In the genomic region with DNA sequence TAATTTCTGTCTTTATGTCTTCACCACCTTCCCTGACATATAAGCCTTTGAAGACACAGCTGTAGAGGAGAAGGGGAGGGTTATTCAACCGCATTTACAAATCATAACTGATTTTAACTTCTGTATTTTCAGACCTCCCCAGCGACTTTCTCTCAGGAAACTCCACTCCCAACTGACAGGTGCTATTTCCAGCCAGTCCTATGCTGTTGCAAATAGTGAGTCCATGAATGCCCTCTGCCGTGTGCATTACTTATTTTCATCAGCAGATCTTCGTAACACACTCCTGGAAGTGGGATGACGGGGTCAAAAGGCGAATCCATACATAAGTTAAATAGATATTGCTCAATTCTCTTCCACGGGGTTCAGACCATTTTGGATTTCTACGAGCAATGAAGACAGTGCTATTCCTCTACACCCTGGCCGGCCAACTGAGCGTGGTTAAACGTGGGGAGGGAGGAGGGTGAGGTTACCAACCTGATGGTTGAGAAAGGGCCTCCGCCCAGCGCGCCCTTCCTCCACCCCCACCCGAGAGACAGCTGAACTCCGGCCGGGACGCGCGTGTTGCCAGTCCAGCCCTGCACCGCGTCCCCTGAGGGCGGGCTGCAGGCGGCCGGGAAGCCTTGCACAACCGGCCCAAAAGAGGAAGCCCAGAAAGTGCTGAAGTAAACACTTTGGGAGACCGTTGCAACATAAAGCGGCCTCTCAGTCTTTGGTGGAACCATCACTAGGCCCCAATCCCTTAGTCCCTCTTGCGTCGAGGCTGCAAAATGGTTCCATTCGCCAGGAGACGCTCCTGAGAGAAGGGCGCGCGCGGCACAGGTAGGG, we compare ENCODE assay signal across 8 cellular contexts. TPM values are rescaled to one million over a fixed set of nuclear protein-coding genes. Genes with fewer than 3 reads are reported as not detected.
DNase-seq lines count a peak whose midpoint lies in the region; ATAC-seq and TF ChIP-seq lines count a peak whose summit lies in the region.

A gene with protein sequence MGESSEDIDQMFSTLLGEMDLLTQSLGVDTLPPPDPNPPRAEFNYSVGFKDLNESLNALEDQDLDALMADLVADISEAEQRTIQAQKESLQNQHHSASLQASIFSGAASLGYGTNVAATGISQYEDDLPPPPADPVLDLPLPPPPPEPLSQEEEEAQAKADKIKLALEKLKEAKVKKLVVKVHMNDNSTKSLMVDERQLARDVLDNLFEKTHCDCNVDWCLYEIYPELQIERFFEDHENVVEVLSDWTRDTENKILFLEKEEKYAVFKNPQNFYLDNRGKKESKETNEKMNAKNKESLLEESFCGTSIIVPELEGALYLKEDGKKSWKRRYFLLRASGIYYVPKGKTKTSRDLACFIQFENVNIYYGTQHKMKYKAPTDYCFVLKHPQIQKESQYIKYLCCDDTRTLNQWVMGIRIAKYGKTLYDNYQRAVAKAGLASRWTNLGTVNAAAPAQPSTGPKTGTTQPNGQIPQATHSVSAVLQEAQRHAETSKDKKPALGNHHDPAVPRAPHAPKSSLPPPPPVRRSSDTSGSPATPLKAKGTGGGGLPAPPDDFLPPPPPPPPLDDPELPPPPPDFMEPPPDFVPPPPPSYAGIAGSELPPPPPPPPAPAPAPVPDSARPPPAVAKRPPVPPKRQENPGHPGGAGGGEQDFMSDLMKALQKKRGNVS (plus strand): TSS at position 705 of the 825 bp plus-strand sequence. CDS start 53,986 bp downstream, outside the sequence.

- peak; percentile 90 for DNase-seq in OCI-M1 (lab: John Stamatoyannopoulos, UW)
- DNase-seq in activated naive CD4-positive, alpha-beta T cell treated with anti-CD3 and anti-CD28 coated beads, Interleukin-2, amount 50 U/mL, for 16 hours, result peak; percentile 49
- DNase-seq in left ventricle myocardium superior, result peak; percentile 87
- no peak for DNase-seq in retinal pigment epithelial cell (ENCODE audit: low read depth)
- DNase-seq in LoVo (ENCODE audit: low spot score), result no peak
- no peak for DNase-seq in NCI-H446 treated with DMSO at 0.1 percent for 48 hours (lab: John Stamatoyannopoulos, UW)

- intact Hi-C loops in left ventricle myocardium superior (cut with micrococcal nuclease), result no loop called here

- no peak for TF ChIP-seq CTCF in retinal pigment epithelial cell (conservative IDR thresholded peaks at IDR 0.05; ENCODE audit: low read depth, low read length)

- peak within 1 kb of the TSS; percentile 53 for H3K4me3 ChIP-seq in retinal pigment epithelial cell (ENCODE audit: low read length)

- peak; percentile 34 for ATAC-seq in GM18499 (IDR thresholded peaks at IDR 0.05; ENCODE audit: insufficient read depth, unreplicated experiment)
- peak; percentile 65 for ATAC-seq in HG02763 (IDR thresholded peaks at IDR 0.05; ENCODE audit: unreplicated experiment)
- peak; percentile 96 for ATAC-seq in left ventricle myocardium superior

RNA-seq across cellular contexts. Expression of the gene that starts here (rescaled TPM):
- total RNA-seq in left ventricle myocardium superior, result 2.8 TPM

Comparison
In these comparisons a context has a peak if more than half of its experiments do, and no peak if none do; other contexts are left out.
1. ATAC-seq: peak in every context shown above with its lines; median percentile 96 in left ventricle myocardium superior; 65 in HG02763; 34 in GM18499.
2. DNase-seq: peak in OCI-M1 (single experiment), activated naive CD4-positive, alpha-beta T cell treated with anti-CD3 and anti-CD28 coated beads, Interleukin-2, amount 50 U/mL, for 16 hours (single experiment) and left ventricle myocardium superior (single experiment); none in retinal pigment epithelial cell (single experiment), LoVo (single experiment) and NCI-H446 treated with DMSO at 0.1 percent for 48 hours (single experiment).